Comparison of ENCODE assay signal across 21 cellular contexts in genomic region chr19:44690131-44690440, GRCh38. TPM values are rescaled to one million over a fixed set of nuclear protein-coding genes. Genes with fewer than 3 reads are reported as not detected.
"Had no signal": no experiment of that assay in that cellular context is flagged by ENCODE, and none has a peak within 500 bp of the region (broad histone marks: within the 10 kb centered on the region; RNA-seq: fewer than 3 reads in every experiment).

No MANE protein-coding gene starts in this region.

- H3K9me3 Mint-ChIP-seq: activated T-cell treated with anti-CD3 and anti-CD28 coated beads, Interleukin-2, amount 50 U/mL, for 4 hours; naive thymus-derived CD8-positive, alpha-beta T cell; stimulated activated effector memory CD8-positive, alpha-beta T cell treated with anti-CD3 and anti-CD28 coated beads, Interleukin-12 subunit alpha, Interleukin-12 subunit beta, amount 100 ng/mL, for 72 hours had no signal

- H3K36me3 ChIP-seq: gastrocnemius medialis, lower lobe of right lung, neutrophil, sigmoid colon had no signal

- H3K4me3 Mint-ChIP-seq: activated T-cell treated with anti-CD3 and anti-CD28 coated beads, Interleukin-2, amount 50 U/mL, for 4 hours; naive thymus-derived CD8-positive, alpha-beta T cell; stimulated activated effector memory CD8-positive, alpha-beta T cell treated with anti-CD3 and anti-CD28 coated beads, Interleukin-12 subunit alpha, Interleukin-12 subunit beta, amount 100 ng/mL, for 72 hours had no signal

- ATAC-seq: activated T-cell treated with anti-CD3 and anti-CD28 coated beads, Interleukin-2, amount 50 U/mL, for 4 hours; naive thymus-derived CD8-positive, alpha-beta T cell; stimulated activated effector memory CD8-positive, alpha-beta T cell treated with anti-CD3 and anti-CD28 coated beads, Interleukin-12 subunit alpha, Interleukin-12 subunit beta, amount 100 ng/mL, for 72 hours had no signal

- DNase-seq: activated CD4-positive, alpha-beta T cell treated with anti-CD3 and anti-CD28 coated beads, Interleukin-2, amount 50 U/mL, for 1 hour; activated CD8-positive, alpha-beta memory T cell treated with anti-CD3 and anti-CD28 coated beads, Interleukin-2, amount 50 U/mL, for 4 hours; activated effector memory CD4-positive, alpha-beta T cell treated with Interleukin-2 at 50 U/mL for 16 hours; activated naive CD4-positive, alpha-beta T cell treated with anti-CD3 and anti-CD28 coated beads, Interleukin-2, amount 50 U/mL, for 16 hours; activated T-cell treated with anti-CD3 and anti-CD28 coated beads, Interleukin-2, amount 50 U/mL, for 4 hours; cortex of kidney; effector CD4-positive, alpha-beta T cell; gastrocnemius medialis; head of caudate nucleus; lower lobe of right lung; naive thymus-derived CD8-positive, alpha-beta T cell; sigmoid colon; stimulated activated CD4-positive, alpha-beta T cell treated with anti-CD3 and anti-CD28 coated beads, Interleukin-4, amount 100 ng/mL, for 24 hours; T1000; testis had no signal

- H3K4me1 ChIP-seq: sigmoid colon, testis had no signal

- H3K27ac ChIP-seq: gastrocnemius medialis, neutrophil, sigmoid colon, testis had no signal

- H3K36me3 Mint-ChIP-seq: naive thymus-derived CD8-positive, alpha-beta T cell had no signal

- H3K27me3 ChIP-seq: gastrocnemius medialis, testis had no signal

- H3K4me3 ChIP-seq: gastrocnemius medialis, lower lobe of right lung, sigmoid colon, testis had no signal

- H3K9me3 ChIP-seq: gastrocnemius medialis, lower lobe of right lung, neutrophil, sigmoid colon, testis had no signal

- H3K27ac Mint-ChIP-seq: stimulated activated effector memory CD8-positive, alpha-beta T cell treated with anti-CD3 and anti-CD28 coated beads, Interleukin-12 subunit alpha, Interleukin-12 subunit beta, amount 100 ng/mL, for 72 hours had no signal

RNA-seq across cellular contexts. Expression of gene CEACAM16, which starts 8.9 kb away (rescaled TPM):
- total RNA-seq: activated T-cell treated with anti-CD3 and anti-CD28 coated beads, Interleukin-2, amount 50 U/mL, for 4 hours; esophagus mucosa; gastrocnemius medialis; lower lobe of right lung; mesenteric fat pad; naive thymus-derived CD8-positive, alpha-beta T cell; sigmoid colon had no signal
- polyA plus RNA-seq: aorta; keratinocyte; naive thymus-derived CD8-positive, alpha-beta T cell; sigmoid colon had no signal
